ENCODE assay signal across 8 cellular contexts in genomic region chr1:84506729-84507453, GRCh38. TPM values are rescaled to one million over a fixed set of nuclear protein-coding genes. Genes with fewer than 3 reads are reported as not detected.
DNase-seq lines count a peak whose midpoint lies in the region; ATAC-seq and TF ChIP-seq lines count a peak whose summit lies in the region.

No MANE protein-coding gene starts in this region.

- H3K9ac ChIP-seq in MM.1S (ENCODE audit: low read length) = peak overlapping the region; percentile 55; the same call in 1 of the 2 replicates
- H3K9ac ChIP-seq in colonic mucosa (ENCODE audit: low read depth in 2 of 2, low read length in 2 of 2) = peak overlapping the region; percentile 91 to 97

- peak overlapping the region; percentile 62 for H3K4me2 ChIP-seq in MM.1S (ENCODE audit: low read depth, low read length)

- H3K4me3 Mint-ChIP-seq in CD8-positive, alpha-beta T cell = peak overlapping the region; percentile 94
- H3K4me3 Mint-ChIP-seq in naive thymus-derived CD8-positive, alpha-beta T cell = peak overlapping the region; percentile 87 to 100 (median 97)

- no peak for ATAC-seq in CD8-positive, alpha-beta T cell
- ATAC-seq in naive thymus-derived CD8-positive, alpha-beta T cell = no peak
- ATAC-seq in GM19328 (IDR thresholded peaks at IDR 0.05; ENCODE audit: unreplicated experiment) = no peak
- no peak for ATAC-seq in GM19467 (IDR thresholded peaks at IDR 0.05; ENCODE audit: unreplicated experiment)

- H3K9me2 ChIP-seq in MM.1S (replicated peaks; ENCODE audit: insufficient read depth, low read length) = no peaks in the 10 kb centered on the region

- peaks cover 34% of the 10 kb centered on the region for H3K4me1 ChIP-seq in CD8-positive, alpha-beta T cell (ENCODE audit: insufficient read depth, low read length)
- H3K4me1 ChIP-seq in MM.1S (ENCODE audit: low read length) (no peaks in the 10 kb centered on the region), colonic mucosa (peaks cover 4% of the 10 kb centered on the region)

- H3K27me3 ChIP-seq in CD8-positive, alpha-beta T cell (ENCODE audit: insufficient read depth, low read length) = no peaks in the 10 kb centered on the region
- no peaks in the 10 kb centered on the region for H3K27me3 ChIP-seq in MM.1S (replicated peaks; ENCODE audit: insufficient read depth, low read length)
- no peaks in the 10 kb centered on the region for H3K27me3 ChIP-seq in colonic mucosa

- CTCF ChIA-PET in CD8-positive, alpha-beta T cell (lab: Charles Lee) = interaction anchor here (1.1 to 1.9 kb wide), 5 partner anchors 25 to 363 kb away, joined by 3 to 8 read pairs (median 5); partner anchors contain the start of genes PRKACB and RPF1

- POLR2A ChIA-PET in CD8-positive, alpha-beta T cell (lab: Charles Lee) = interaction anchor here (0.8 to 2.8 kb wide), 12 partner anchors 9 to 770 kb away, joined by 3 to 27 read pairs (median 4); partner anchors contain the start of genes BCL10, CTBS and PRKACB
- POLR2A ChIA-PET in naive thymus-derived CD8-positive, alpha-beta T cell (lab: Charles Lee) = interaction anchor here (0.6 to 2.4 kb wide), 14 partner anchors 11 to 770 kb away, joined by 3 to 29 read pairs (median 4); partner anchors contain the start of genes BCL10, CTBS, PRKACB and RPF1

- H3K36me3 Mint-ChIP-seq in CD8-positive, alpha-beta T cell = peaks cover 14% of the 10 kb centered on the region
- H3K36me3 Mint-ChIP-seq in naive thymus-derived CD8-positive, alpha-beta T cell = peaks cover 0 to 5% (median 0%) of the 10 kb centered on the region in 3 donors

- no peaks in the 10 kb centered on the region for H3K36me3 ChIP-seq in CD8-positive, alpha-beta T cell (ENCODE audit: insufficient read depth, low read length)
- no peaks in the 10 kb centered on the region for H3K36me3 ChIP-seq in MM.1S (replicated peaks; ENCODE audit: insufficient read depth, low read length)
- H3K36me3 ChIP-seq in colonic mucosa = no peaks in the 10 kb centered on the region

- peak overlapping the region; percentile 96 for H3K27ac Mint-ChIP-seq in CD8-positive, alpha-beta T cell
- H3K27ac Mint-ChIP-seq in naive thymus-derived CD8-positive, alpha-beta T cell = peak overlapping the region; percentile 93 to 99 (median 97)

- peak overlapping the region; percentile 95 for H3K4me3 ChIP-seq in CD8-positive, alpha-beta T cell (ENCODE audit: low read depth, low read length)
- H3K4me3 ChIP-seq in MM.1S (ENCODE audit: low read length) = peak overlapping the region; percentile 75
- peak overlapping the region; percentile 70 for H3K4me3 ChIP-seq in colonic mucosa

- H3K4me1 Mint-ChIP-seq in CD8-positive, alpha-beta T cell (ENCODE audit: low read depth) = peaks cover 38% of the 10 kb centered on the region
- H3K4me1 Mint-ChIP-seq in naive thymus-derived CD8-positive, alpha-beta T cell = peaks cover 19 to 49% (median 33%) of the 10 kb centered on the region in 4 donors

- H3K9me3 Mint-ChIP-seq in CD8-positive, alpha-beta T cell = peaks cover 7% of the 10 kb centered on the region
- peaks cover 0 to 12% (median 4%) of the 10 kb centered on the region in 9 donors for H3K9me3 Mint-ChIP-seq in naive thymus-derived CD8-positive, alpha-beta T cell

- peaks cover 37% of the 10 kb centered on the region for H3K79me2 ChIP-seq in MM.1S (ENCODE audit: low read length)

- H3K9me3 ChIP-seq in CD8-positive, alpha-beta T cell (ENCODE audit: low read length) = no peaks in the 10 kb centered on the region
- H3K9me3 ChIP-seq in MM.1S (replicated peaks; ENCODE audit: insufficient read depth, low read length) = no peaks in the 10 kb centered on the region
- no peaks in the 10 kb centered on the region for H3K9me3 ChIP-seq in colonic mucosa

- intact Hi-C loops in CD8-positive, alpha-beta T cell (cut with DNase I, micrococcal nuclease) = loop anchor here (1.0 to 10.0 kb wide), 15 partner anchors 9 to 770 kb away; partner anchors contain the start of genes BCL10 (in 1 of the 2), CTBS (in 1 of the 2), PRKACB (in 1 of the 2) and RPF1 (in 1 of the 2)
- intact Hi-C loops in colonic mucosa (cut with DNase I) = loop anchor here (5.0 kb wide), 1 partner anchor 65 kb away; the partner anchor contains the start of gene CTBS

- H3K27me3 Mint-ChIP-seq in CD8-positive, alpha-beta T cell (ENCODE audit: low read depth) = no peaks in the 10 kb centered on the region
- H3K27me3 Mint-ChIP-seq in naive thymus-derived CD8-positive, alpha-beta T cell = no peaks in the 10 kb centered on the region

- H2AFZ ChIP-seq in MM.1S (ENCODE audit: low read length) = peak overlapping the region; percentile 77

- H3K27ac ChIP-seq in CD8-positive, alpha-beta T cell (ENCODE audit: low read depth, low read length) = peak overlapping the region; percentile 75
- H3K27ac ChIP-seq in MM.1S (ENCODE audit: low read length) = peak overlapping the region; percentile 76; the same call in 1 of the 2 replicates
- peak overlapping the region; percentile 95 for H3K27ac ChIP-seq in colonic mucosa

- DNase-seq in CD8-positive, alpha-beta T cell = no peak
- DNase-seq in MM.1S = no peak
- DNase-seq in colonic mucosa = no peak
- peak in 2 of 10 donors; percentile 38 to 49 for DNase-seq in naive thymus-derived CD8-positive, alpha-beta T cell
- DNase-seq in AG20443 (ENCODE audit: low spot score) = no peak
- no peak for DNase-seq in DMS 273 (lab: John Stamatoyannopoulos, UW; ENCODE audit: unreplicated experiment)

- H4K20me1 ChIP-seq in MM.1S (ENCODE audit: insufficient read depth, low read length) = no peaks in the 10 kb centered on the region

- peaks cover 17% of the 10 kb centered on the region; the same call in 1 of the 2 replicates for H3F3A ChIP-seq in MM.1S (ENCODE audit: insufficient read depth, low read length)

- TF ChIP-seq CTCF in CD8-positive, alpha-beta T cell (IDR thresholded peaks at IDR 0.05) = no peak
- TF ChIP-seq CTCF in MM.1S (IDR thresholded peaks at IDR 0.05; ENCODE audit: low read length) (no peak), colonic mucosa (IDR thresholded peaks at IDR 0.05) (no peak)

RNA-seq across cellular contexts. Expression of gene GNG5, which starts 0.5 kb away (rescaled TPM):
- total RNA-seq in CD8-positive, alpha-beta T cell = 10 to 100 TPM; 19.5 TPM
- total RNA-seq in colonic mucosa = 100 to 1,000 TPM; 148 to 160 TPM
- 10 to 100 TPM; 32.5 to 39.5 TPM for total RNA-seq in naive thymus-derived CD8-positive, alpha-beta T cell
- polyA plus RNA-seq in naive thymus-derived CD8-positive, alpha-beta T cell = 100 to 1,000 TPM; 214 to 259 (median 233) TPM

RNA-seq across cellular contexts. Expression of gene SPATA1, which starts 0.7 kb away (rescaled TPM):
- total RNA-seq in CD8-positive, alpha-beta T cell = under 1 TPM; 0.52 to 0.94 TPM
- 1 to 10 TPM; 1.3 to 2.7 TPM for total RNA-seq in colonic mucosa
- 1 to 10 TPM; 2.2 to 2.5 TPM for total RNA-seq in naive thymus-derived CD8-positive, alpha-beta T cell
- not detected for polyA plus RNA-seq in naive thymus-derived CD8-positive, alpha-beta T cell

RNA-seq across cellular contexts. Expression of gene RPF1, which starts 27.8 kb away (rescaled TPM):
- 10 to 100 TPM; 84.2 to 85.3 TPM for total RNA-seq in CD8-positive, alpha-beta T cell
- total RNA-seq in colonic mucosa = 10 to 100 TPM; 26.1 to 31.4 TPM
- total RNA-seq in naive thymus-derived CD8-positive, alpha-beta T cell = 10 to 100 TPM; 50.2 to 52.4 TPM
- 10 to 100 TPM; 55.2 to 64.2 (median 58.4) TPM for polyA plus RNA-seq in naive thymus-derived CD8-positive, alpha-beta T cell
